Comparison of ENCODE assay signal across 12 cellular contexts in genomic region chr3:150237490-150237889, GRCh38.
A peak's percentile ranks its signal among the peaks of the same experiment; 100 is the strongest.
DNase-seq lines count a peak whose midpoint lies in the region; ATAC-seq and TF ChIP-seq lines count a peak whose summit lies in the region.
"Had no signal": no experiment of that assay in that cellular context is flagged by ENCODE, and none has a peak within 500 bp of the region (broad histone marks: within the 10 kb centered on the region; RNA-seq: fewer than 3 reads in every experiment).

No MANE protein-coding gene starts in this region.

- H3F3A ChIP-seq in PC-9 (ENCODE audit: insufficient read depth, low read depth), result peaks cover 30% of the 10 kb centered on the region

- 0 out of 2 replicates have a peak, but pooled peaks cover 4% of the 10 kb centered on the region for H3K9me3 ChIP-seq in PC-9 (ENCODE audit: insufficient read depth, low read depth)
- H3K9me3 ChIP-seq: mucosa of descending colon had no signal

- no TSS peak for BruUV-seq in PC-9 (replicated peaks; lab: Mats Ljungman, UMichigan)

- peaks cover 43% of the 10 kb centered on the region for H3K4me1 ChIP-seq in PC-9 (replicated peaks; ENCODE audit: insufficient read depth)

- H3K27ac Mint-ChIP-seq in immature natural killer cell, result no peak overlapping the region
- H3K27ac Mint-ChIP-seq: activated naive CD8-positive, alpha-beta T cell had no signal

- no peak overlapping the region for H3K4me3 Mint-ChIP-seq in immature natural killer cell
- H3K4me3 Mint-ChIP-seq: activated naive CD8-positive, alpha-beta T cell had no signal

- DNase-seq in H4 (ENCODE audit: low spot score) (peak; percentile 74), PC-9 (peak; percentile 75 to 85), epithelial cell of proximal tubule (ENCODE audit: low read depth) (peak; percentile 68), renal cortical epithelial cell (ENCODE audit: low read depth) (peak; percentile 89), NCI-H2227 treated with DMSO at 0.1 percent for 48 hours (lab: John Stamatoyannopoulos, UW) (no peak), immature natural killer cell (no peak), DMS79 treated with DMSO at 0.1 percent for 48 hours (lab: John Stamatoyannopoulos, UW) (no peak)
- DNase-seq: activated CD4-positive, alpha-beta T cell treated with anti-CD3 and anti-CD28 coated beads for 1 hour; stimulated activated CD4-positive, alpha-beta T cell treated with anti-CD3 and anti-CD28 coated beads, Interleukin-4, amount 100 ng/mL, for 4 hours had no signal

- no peak overlapping the region; the same call in 1 of the 2 replicates for H2AFZ ChIP-seq in PC-9

- CTCF ChIA-PET in PC-9 (lab: Charles Lee), result interaction anchor here (1.1 to 2.1 kb wide), 3 partner anchors 60 to 271 kb away, joined by 4 to 7 read pairs (median 6); no protein-coding TSS in a partner anchor

- POLR2A ChIA-PET in PC-9 (lab: Charles Lee; ENCODE audit: unreplicated experiment), result interaction anchor here (0.5 kb wide), 2 partner anchors 11 to 170 kb away, joined by 3 read pairs; partner anchors contain the start of gene TSC22D2

- H3K79me2 ChIP-seq in PC-9 (ENCODE audit: low read depth), result no peaks in the 10 kb centered on the region

- no peaks in the 10 kb centered on the region for H3K27me3 ChIP-seq in PC-9 (ENCODE audit: insufficient read depth, low read depth)

- H3K27ac ChIP-seq in PC-9, result peak overlapping the region; percentile 91

- H4K20me1 ChIP-seq in PC-9 (ENCODE audit: insufficient read depth), result no peaks in the 10 kb centered on the region

- H3K4me1 Mint-ChIP-seq in immature natural killer cell, result no peaks in the 10 kb centered on the region

- no peak for ATAC-seq in HG02840 (IDR thresholded peaks at IDR 0.05; ENCODE audit: low FRiP score, unreplicated experiment)

- no peaks in the 10 kb centered on the region for H3K9me3 Mint-ChIP-seq in immature natural killer cell

- no peaks in the 10 kb centered on the region for H3K36me3 Mint-ChIP-seq in immature natural killer cell
- H3K36me3 Mint-ChIP-seq: activated naive CD8-positive, alpha-beta T cell had no signal

- H3K36me3 ChIP-seq in PC-9 (ENCODE audit: low read depth), result no peaks in the 10 kb centered on the region

- no peaks in the 10 kb centered on the region for H3K9me2 ChIP-seq in PC-9 (ENCODE audit: insufficient read depth)

- intact Hi-C loops in PC-9 (cut with micrococcal nuclease; ENCODE audit: unreplicated experiment), result loop anchor here (5.0 kb wide), 2 partner anchors 50 to 270 kb away; no protein-coding TSS in a partner anchor

- peak overlapping the region; percentile 37; the same call in 1 of the 2 replicates for H3K4me3 ChIP-seq in PC-9
- H3K4me3 ChIP-seq in epithelial cell of proximal tubule (ENCODE audit: low read depth, low read length), result no peak overlapping the region
- H3K4me3 ChIP-seq: mucosa of descending colon had no signal

- TF ChIP-seq CTCF in PC-9 (conservative IDR thresholded peaks at IDR 0.05) (no peak), epithelial cell of proximal tubule (conservative IDR thresholded peaks at IDR 0.05; ENCODE audit: low read depth, low read length) (no peak)

- H3K27me3 Mint-ChIP-seq in immature natural killer cell (ENCODE audit: low read depth in 3 of 3), result peaks cover 0 to 2% (median 0%) of the 10 kb centered on the region in 3 donors

- peak overlapping the region; percentile 82 for H3K4me2 ChIP-seq in PC-9

Comparison
In these comparisons a context has a peak if more than half of its experiments do, and no peak if none do; other contexts are left out.
1. DNase-seq: peak in H4 (single experiment), PC-9 (2 of 2), epithelial cell of proximal tubule (single experiment) and renal cortical epithelial cell (single experiment); none in NCI-H2227 treated with DMSO at 0.1 percent for 48 hours (single experiment), immature natural killer cell (0 of 3) and DMS79 treated with DMSO at 0.1 percent for 48 hours (single experiment).